In the genomic region with DNA sequence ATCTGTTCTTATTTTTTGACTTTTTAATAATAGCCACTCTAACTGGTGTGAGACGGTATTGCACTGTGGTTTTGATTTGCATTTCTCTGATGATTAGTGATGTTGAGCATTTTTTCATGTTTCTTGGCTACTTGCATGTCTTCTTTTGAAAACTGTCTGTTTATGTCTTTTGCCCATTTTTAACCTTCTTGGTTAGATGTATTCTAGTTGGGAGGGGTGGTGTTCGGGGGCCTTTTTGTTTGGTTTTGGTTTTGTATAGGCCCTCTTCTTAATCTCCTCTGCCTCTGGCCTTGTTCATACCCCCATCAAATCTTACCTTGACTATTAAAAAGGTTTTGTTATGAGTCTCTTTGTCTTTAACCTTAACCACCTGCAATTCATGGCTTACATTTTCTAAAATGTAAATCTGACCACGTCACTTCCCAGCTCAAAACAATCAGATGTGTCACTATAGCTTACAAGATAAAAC, we compare ENCODE assay signal across 1 cellular context.
TF ChIP-seq lines count a peak whose summit lies in the region.

No MANE protein-coding gene starts in this region.

TF ChIP-seq in GM12878, 131 proteins besides CTCF, POLR2A, EP300 and RAD21 (continued from another document and continues in another):
- TF ChIP-seq CHD4 (IDR thresholded peaks at IDR 0.05) (no peak), NRF1 (conservative IDR thresholded peaks at IDR 0.05; ENCODE audit: low read depth, low read length) (no peak), SPI1 (IDR thresholded peaks at IDR 0.05; ENCODE audit: borderline replicate concordance, insufficient read depth, low read depth, low read length) (no peak), SIX5 (IDR thresholded peaks at IDR 0.05; ENCODE audit: low read depth, low read length, severe bottlenecking) (no peak), ZNF24 (IDR thresholded peaks at IDR 0.05) (peak; percentile 69), BCL11A (IDR thresholded peaks at IDR 0.05; ENCODE audit: low read depth, low read length) (no peak), CEBPB (IDR thresholded peaks at IDR 0.05; ENCODE audit: borderline replicate concordance in 1 of 2, low read depth in 2 of 2, low read length in 2 of 2) (no peak), BACH1 (IDR thresholded peaks at IDR 0.05; ENCODE audit: borderline replicate concordance) (no peak), E2F8 (IDR thresholded peaks at IDR 0.05; ENCODE audit: low read depth, partially characterized antibody) (no peak), ZNF687 (IDR thresholded peaks at IDR 0.05) (no peak), NFIC (IDR thresholded peaks at IDR 0.05; ENCODE audit: low read depth, low read length) (no peak), POLR2AphosphoS2 (IDR thresholded peaks at IDR 0.05; ENCODE audit: low read depth, low read length) (no peak), SRF (IDR thresholded peaks at IDR 0.05; ENCODE audit: low read depth in 2 of 2, low read length in 2 of 2) (no peak), CREM (IDR thresholded peaks at IDR 0.05; ENCODE audit: low read depth) (no peak), SIN3A (IDR thresholded peaks at IDR 0.05; ENCODE audit: low read depth, low read length) (no peak), SREBF2 (IDR thresholded peaks at IDR 0.05; ENCODE audit: low read length) (no peak), ZNF384 (IDR thresholded peaks at IDR 0.05; ENCODE audit: borderline replicate concordance, low read depth, low read length) (peak; percentile 31; the same call in 1 of the 2 replicates), TCF3 (IDR thresholded peaks at IDR 0.05; ENCODE audit: borderline replicate concordance, insufficient read depth, low read depth, low read length) (no peak), NFXL1 (IDR thresholded peaks at IDR 0.05; ENCODE audit: borderline replicate concordance) (no peak), EZH2 (IDR thresholded peaks at IDR 0.05; ENCODE audit: borderline replicate concordance, control insufficient read depth, low read depth, low read length) (no peak), SMARCA5 (IDR thresholded peaks at IDR 0.05) (no peak), GABPA (IDR thresholded peaks at IDR 0.05; ENCODE audit: low read depth) (no peak), ZNF207 (IDR thresholded peaks at IDR 0.05; ENCODE audit: borderline replicate concordance) (no peak), ZNF622 (IDR thresholded peaks at IDR 0.05) (no peak), NR2C1 (IDR thresholded peaks at IDR 0.05) (no peak), POU2F2 (IDR thresholded peaks at IDR 0.05; ENCODE audit: borderline replicate concordance, low read depth, low read length) (peak; percentile 46; the same call in 1 of the 3 replicates), HCFC1 (IDR thresholded peaks at IDR 0.05; ENCODE audit: low read length) (no peak), SREBF1 (IDR thresholded peaks at IDR 0.05; ENCODE audit: low read length) (no peak), KAT2A (conservative IDR thresholded peaks at IDR 0.05; ENCODE audit: control insufficient read depth, low read depth, low read length) (no peak), FOS (IDR thresholded peaks at IDR 0.05; ENCODE audit: borderline replicate concordance, extremely low read depth, insufficient read length) (no peak)
- TF ChIP-seq, protein P1, sequence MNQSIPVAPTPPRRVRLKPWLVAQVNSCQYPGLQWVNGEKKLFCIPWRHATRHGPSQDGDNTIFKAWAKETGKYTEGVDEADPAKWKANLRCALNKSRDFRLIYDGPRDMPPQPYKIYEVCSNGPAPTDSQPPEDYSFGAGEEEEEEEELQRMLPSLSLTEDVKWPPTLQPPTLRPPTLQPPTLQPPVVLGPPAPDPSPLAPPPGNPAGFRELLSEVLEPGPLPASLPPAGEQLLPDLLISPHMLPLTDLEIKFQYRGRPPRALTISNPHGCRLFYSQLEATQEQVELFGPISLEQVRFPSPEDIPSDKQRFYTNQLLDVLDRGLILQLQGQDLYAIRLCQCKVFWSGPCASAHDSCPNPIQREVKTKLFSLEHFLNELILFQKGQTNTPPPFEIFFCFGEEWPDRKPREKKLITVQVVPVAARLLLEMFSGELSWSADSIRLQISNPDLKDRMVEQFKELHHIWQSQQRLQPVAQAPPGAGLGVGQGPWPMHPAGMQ (IDR thresholded peaks at IDR 0.05; ENCODE audit: borderline replicate concordance) = no peak
- TF ChIP-seq, protein P2, sequence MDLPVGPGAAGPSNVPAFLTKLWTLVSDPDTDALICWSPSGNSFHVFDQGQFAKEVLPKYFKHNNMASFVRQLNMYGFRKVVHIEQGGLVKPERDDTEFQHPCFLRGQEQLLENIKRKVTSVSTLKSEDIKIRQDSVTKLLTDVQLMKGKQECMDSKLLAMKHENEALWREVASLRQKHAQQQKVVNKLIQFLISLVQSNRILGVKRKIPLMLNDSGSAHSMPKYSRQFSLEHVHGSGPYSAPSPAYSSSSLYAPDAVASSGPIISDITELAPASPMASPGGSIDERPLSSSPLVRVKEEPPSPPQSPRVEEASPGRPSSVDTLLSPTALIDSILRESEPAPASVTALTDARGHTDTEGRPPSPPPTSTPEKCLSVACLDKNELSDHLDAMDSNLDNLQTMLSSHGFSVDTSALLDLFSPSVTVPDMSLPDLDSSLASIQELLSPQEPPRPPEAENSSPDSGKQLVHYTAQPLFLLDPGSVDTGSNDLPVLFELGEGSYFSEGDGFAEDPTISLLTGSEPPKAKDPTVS (IDR thresholded peaks at IDR 0.05; ENCODE audit: low read depth, low read length) = no peak
- TF ChIP-seq, protein P3, sequence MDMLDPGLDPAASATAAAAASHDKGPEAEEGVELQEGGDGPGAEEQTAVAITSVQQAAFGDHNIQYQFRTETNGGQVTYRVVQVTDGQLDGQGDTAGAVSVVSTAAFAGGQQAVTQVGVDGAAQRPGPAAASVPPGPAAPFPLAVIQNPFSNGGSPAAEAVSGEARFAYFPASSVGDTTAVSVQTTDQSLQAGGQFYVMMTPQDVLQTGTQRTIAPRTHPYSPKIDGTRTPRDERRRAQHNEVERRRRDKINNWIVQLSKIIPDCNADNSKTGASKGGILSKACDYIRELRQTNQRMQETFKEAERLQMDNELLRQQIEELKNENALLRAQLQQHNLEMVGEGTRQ (IDR thresholded peaks at IDR 0.05; ENCODE audit: borderline replicate concordance, low read depth, low read length) = no peak
- TF ChIP-seq, protein P4, sequence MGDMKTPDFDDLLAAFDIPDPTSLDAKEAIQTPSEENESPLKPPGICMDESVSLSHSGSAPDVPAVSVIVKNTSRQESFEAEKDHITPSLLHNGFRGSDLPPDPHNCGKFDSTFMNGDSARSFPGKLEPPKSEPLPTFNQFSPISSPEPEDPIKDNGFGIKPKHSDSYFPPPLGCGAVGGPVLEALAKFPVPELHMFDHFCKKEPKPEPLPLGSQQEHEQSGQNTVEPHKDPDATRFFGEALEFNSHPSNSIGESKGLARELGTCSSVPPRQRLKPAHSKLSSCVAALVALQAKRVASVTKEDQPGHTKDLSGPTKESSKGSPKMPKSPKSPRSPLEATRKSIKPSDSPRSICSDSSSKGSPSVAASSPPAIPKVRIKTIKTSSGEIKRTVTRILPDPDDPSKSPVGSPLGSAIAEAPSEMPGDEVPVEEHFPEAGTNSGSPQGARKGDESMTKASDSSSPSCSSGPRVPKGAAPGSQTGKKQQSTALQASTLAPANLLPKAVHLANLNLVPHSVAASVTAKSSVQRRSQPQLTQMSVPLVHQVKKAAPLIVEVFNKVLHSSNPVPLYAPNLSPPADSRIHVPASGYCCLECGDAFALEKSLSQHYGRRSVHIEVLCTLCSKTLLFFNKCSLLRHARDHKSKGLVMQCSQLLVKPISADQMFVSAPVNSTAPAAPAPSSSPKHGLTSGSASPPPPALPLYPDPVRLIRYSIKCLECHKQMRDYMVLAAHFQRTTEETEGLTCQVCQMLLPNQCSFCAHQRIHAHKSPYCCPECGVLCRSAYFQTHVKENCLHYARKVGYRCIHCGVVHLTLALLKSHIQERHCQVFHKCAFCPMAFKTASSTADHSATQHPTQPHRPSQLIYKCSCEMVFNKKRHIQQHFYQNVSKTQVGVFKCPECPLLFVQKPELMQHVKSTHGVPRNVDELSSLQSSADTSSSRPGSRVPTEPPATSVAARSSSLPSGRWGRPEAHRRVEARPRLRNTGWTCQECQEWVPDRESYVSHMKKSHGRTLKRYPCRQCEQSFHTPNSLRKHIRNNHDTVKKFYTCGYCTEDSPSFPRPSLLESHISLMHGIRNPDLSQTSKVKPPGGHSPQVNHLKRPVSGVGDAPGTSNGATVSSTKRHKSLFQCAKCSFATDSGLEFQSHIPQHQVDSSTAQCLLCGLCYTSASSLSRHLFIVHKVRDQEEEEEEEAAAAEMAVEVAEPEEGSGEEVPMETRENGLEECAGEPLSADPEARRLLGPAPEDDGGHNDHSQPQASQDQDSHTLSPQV (IDR thresholded peaks at IDR 0.05) = no peak
- TF ChIP-seq, protein P5, sequence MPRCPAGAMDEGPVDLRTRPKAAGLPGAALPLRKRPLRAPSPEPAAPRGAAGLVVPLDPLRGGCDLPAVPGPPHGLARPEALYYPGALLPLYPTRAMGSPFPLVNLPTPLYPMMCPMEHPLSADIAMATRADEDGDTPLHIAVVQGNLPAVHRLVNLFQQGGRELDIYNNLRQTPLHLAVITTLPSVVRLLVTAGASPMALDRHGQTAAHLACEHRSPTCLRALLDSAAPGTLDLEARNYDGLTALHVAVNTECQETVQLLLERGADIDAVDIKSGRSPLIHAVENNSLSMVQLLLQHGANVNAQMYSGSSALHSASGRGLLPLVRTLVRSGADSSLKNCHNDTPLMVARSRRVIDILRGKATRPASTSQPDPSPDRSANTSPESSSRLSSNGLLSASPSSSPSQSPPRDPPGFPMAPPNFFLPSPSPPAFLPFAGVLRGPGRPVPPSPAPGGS (IDR thresholded peaks at IDR 0.05; ENCODE audit: borderline replicate concordance, insufficient read depth, low read depth, low read length, poor library complexity, severe bottlenecking) = no peak
- TF ChIP-seq, protein P6, sequence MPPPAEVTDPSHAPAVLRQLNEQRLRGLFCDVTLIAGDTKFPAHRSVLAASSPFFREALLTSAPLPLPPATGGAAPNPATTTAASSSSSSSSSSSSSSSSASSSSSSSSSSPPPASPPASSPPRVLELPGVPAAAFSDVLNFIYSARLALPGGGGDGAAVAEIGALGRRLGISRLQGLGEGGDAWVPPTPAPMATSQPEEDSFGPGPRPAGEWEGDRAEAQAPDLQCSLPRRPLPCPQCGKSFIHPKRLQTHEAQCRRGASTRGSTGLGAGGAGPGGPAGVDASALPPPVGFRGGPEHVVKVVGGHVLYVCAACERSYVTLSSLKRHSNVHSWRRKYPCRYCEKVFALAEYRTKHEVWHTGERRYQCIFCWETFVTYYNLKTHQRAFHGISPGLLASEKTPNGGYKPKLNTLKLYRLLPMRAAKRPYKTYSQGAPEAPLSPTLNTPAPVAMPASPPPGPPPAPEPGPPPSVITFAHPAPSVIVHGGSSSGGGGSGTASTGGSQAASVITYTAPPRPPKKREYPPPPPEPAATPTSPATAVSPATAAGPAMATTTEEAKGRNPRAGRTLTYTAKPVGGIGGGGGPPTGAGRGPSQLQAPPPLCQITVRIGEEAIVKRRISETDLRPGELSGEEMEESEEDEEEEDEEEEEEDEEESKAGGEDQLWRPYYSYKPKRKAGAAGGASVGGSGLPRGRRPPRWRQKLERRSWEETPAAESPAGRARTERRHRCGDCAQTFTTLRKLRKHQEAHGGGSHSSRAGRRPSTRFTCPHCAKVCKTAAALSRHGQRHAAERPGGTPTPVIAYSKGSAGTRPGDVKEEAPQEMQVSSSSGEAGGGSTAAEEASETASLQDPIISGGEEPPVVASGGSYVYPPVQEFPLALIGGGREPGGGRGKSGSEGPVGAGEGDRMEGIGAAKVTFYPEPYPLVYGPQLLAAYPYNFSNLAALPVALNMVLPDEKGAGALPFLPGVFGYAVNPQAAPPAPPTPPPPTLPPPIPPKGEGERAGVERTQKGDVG (CRISPR knock-in tag; IDR thresholded peaks at IDR 0.05) = no peak
